In the genomic region with DNA sequence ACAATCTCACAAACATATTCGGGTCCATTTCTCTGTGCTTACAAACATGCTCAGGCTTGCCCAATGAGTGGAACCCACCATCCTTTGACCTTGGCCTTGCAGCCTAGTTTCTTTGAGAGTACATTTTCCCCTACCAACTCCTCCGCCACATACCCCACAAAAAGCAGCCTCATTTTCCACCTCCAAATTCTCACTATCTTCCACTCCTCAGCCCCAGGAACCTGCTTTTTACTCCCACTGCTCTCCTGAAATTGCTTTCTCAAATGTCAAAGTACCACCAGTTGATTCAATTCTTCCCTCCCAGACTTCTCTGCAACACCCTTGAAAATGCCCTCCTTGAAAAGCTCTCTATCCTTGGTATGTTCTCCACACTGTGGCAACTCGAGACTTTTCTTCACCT, we compare ENCODE assay signal across 16 cellular contexts.
DNase-seq lines count a peak whose midpoint lies in the region; ATAC-seq, FAIRE-seq and TF ChIP-seq lines count a peak whose summit lies in the region.
"Had no signal": no experiment of that assay in that cellular context is flagged by ENCODE, and none has a peak within 500 bp of the region (broad histone marks: within the 10 kb centered on the region; RNA-seq: fewer than 3 reads in every experiment).

No MANE protein-coding gene starts in this region.

- peaks cover 4% of the 10 kb centered on the region; the same call in 1 of the 2 replicates for H3K9me2 ChIP-seq in GM23338 (ENCODE audit: insufficient read depth)

- peak overlapping the region; percentile 99 for H3K27ac Mint-ChIP-seq in activated T-cell treated with anti-CD3 and anti-CD28 coated beads, Interleukin-2, amount 50 U/mL, for 72 hours
- H3K27ac Mint-ChIP-seq in GM23338 = no peak overlapping the region
- peak overlapping the region; percentile 3 for H3K27ac Mint-ChIP-seq in activated naive CD8-positive, alpha-beta T cell treated with anti-CD3 and anti-CD28 coated beads, Interleukin-2, amount 10 ng/mL, durations not matched to agents 7 days and 5 days
- peak overlapping the region; percentile 78 for H3K27ac Mint-ChIP-seq in stimulated activated memory B cell treated with anti-CD40 and anti-IgM and Interleukin-4, amounts not matched to agents 10 μg/mL and 1 μg/mL and 100 μg/mL, for 72 hours

- no peaks in the 10 kb centered on the region for H3K27me3 Mint-ChIP-seq in activated T-cell treated with anti-CD3 and anti-CD28 coated beads, Interleukin-2, amount 50 U/mL, for 72 hours (ENCODE audit: low read depth)
- H3K27me3 Mint-ChIP-seq in GM23338 (ENCODE audit: insufficient read depth, low read depth, poor library complexity) = no peaks in the 10 kb centered on the region
- peaks cover 3% of the 10 kb centered on the region for H3K27me3 Mint-ChIP-seq in activated naive CD8-positive, alpha-beta T cell treated with anti-CD3 and anti-CD28 coated beads, Interleukin-2, amount 10 ng/mL, durations not matched to agents 7 days and 5 days
- no peaks in the 10 kb centered on the region for H3K27me3 Mint-ChIP-seq in stimulated activated memory B cell treated with anti-CD40 and anti-IgM and Interleukin-4, amounts not matched to agents 10 μg/mL and 1 μg/mL and 100 μg/mL, for 72 hours

- intact Hi-C loops in A673 (cut with micrococcal nuclease; ENCODE audit: unreplicated experiment) = no loop called here

- H3K4me2 ChIP-seq in GM23338 = no peak overlapping the region

- peaks cover 2% of the 10 kb centered on the region in 2 donors for H3K9me3 Mint-ChIP-seq in activated T-cell treated with anti-CD3 and anti-CD28 coated beads, Interleukin-2, amount 50 U/mL, for 72 hours
- no peaks in the 10 kb centered on the region for H3K9me3 Mint-ChIP-seq in GM23338
- H3K9me3 Mint-ChIP-seq in activated naive CD8-positive, alpha-beta T cell treated with anti-CD3 and anti-CD28 coated beads, Interleukin-2, amount 10 ng/mL, durations not matched to agents 7 days and 5 days = no peaks in the 10 kb centered on the region
- no peaks in the 10 kb centered on the region for H3K9me3 Mint-ChIP-seq in stimulated activated memory B cell treated with anti-CD40 and anti-IgM and Interleukin-4, amounts not matched to agents 10 μg/mL and 1 μg/mL and 100 μg/mL, for 72 hours

- H3F3A ChIP-seq in GM23338 (replicated peaks; ENCODE audit: low read depth) = no peaks in the 10 kb centered on the region

- no peaks in the 10 kb centered on the region for H3K9me3 ChIP-seq in A673 (ENCODE audit: low read depth, low read length, poor library complexity, severe bottlenecking)
- H3K9me3 ChIP-seq: thyroid gland had no signal

- H3K4me1 ChIP-seq in GM23338 (ENCODE audit: insufficient read depth) = no peaks in the 10 kb centered on the region
- no peaks in the 10 kb centered on the region for H3K4me1 ChIP-seq in A673 (ENCODE audit: insufficient read depth, low read length, poor library complexity, severe bottlenecking)
- H3K4me1 ChIP-seq: foreskin keratinocyte, thyroid gland had no signal

- peaks cover 98% of the 10 kb centered on the region for H3K4me1 Mint-ChIP-seq in activated T-cell treated with anti-CD3 and anti-CD28 coated beads, Interleukin-2, amount 50 U/mL, for 72 hours (ENCODE audit: low read depth)
- peaks cover 5% of the 10 kb centered on the region; the same call in 2 of the 3 replicates for H3K4me1 Mint-ChIP-seq in GM23338
- H3K4me1 Mint-ChIP-seq in activated naive CD8-positive, alpha-beta T cell treated with anti-CD3 and anti-CD28 coated beads, Interleukin-2, amount 10 ng/mL, durations not matched to agents 7 days and 5 days = peaks cover 29% of the 10 kb centered on the region
- H3K4me1 Mint-ChIP-seq in stimulated activated memory B cell treated with anti-CD40 and anti-IgM and Interleukin-4, amounts not matched to agents 10 μg/mL and 1 μg/mL and 100 μg/mL, for 72 hours = peaks cover 56% of the 10 kb centered on the region

- POLR2A ChIA-PET in activated naive CD8-positive, alpha-beta T cell treated with anti-CD3 and anti-CD28 coated beads, Interleukin-2, amount 10 ng/mL, durations not matched to agents 7 days and 5 days (lab: Charles Lee) = interaction anchor here (1.2 kb wide), 1 partner anchor 9 kb away, joined by 4 read pairs; no protein-coding TSS in a partner anchor
- POLR2A ChIA-PET in A673 (lab: Charles Lee; ENCODE audit: low non-redundant PET) = no interaction called here

- DNase-seq in activated T-cell treated with anti-CD3 and anti-CD28 coated beads, Interleukin-2, amount 50 U/mL, for 72 hours = peak in 1 of 2 donors; percentile 43
- DNase-seq in activated T-cell treated with anti-CD3 and anti-CD28 coated beads, Interleukin-2, amount 50 U/mL, for 48 hours = no peak
- DNase-seq in GM23338 (ENCODE audit: low spot score) (no peak), A673 (ENCODE audit: low spot score) (no peak), H54 (ENCODE audit: insufficient read length, low spot score) (no peak)
- DNase-seq in activated naive CD8-positive, alpha-beta T cell treated with anti-CD3 and anti-CD28 coated beads, Interleukin-2, amount 10 ng/mL, durations not matched to agents 7 days and 5 days = no peak
- DNase-seq: anterior cingulate cortex; central memory CD4-positive, alpha-beta T cell; foreskin keratinocyte; hippocampal formation; islet precursor cell; NCI-H1694; thyroid gland had no signal

- H3K4me3 ChIP-seq in GM23338 (no peak overlapping the region), A673 (ENCODE audit: low read depth, low read length, poor library complexity, severe bottlenecking) (no peak overlapping the region)
- H3K4me3 ChIP-seq: thyroid gland had no signal

- no peak for TF ChIP-seq POLR2A in H54 (IDR thresholded peaks at IDR 0.05; ENCODE audit: low read depth, low read length)

- no TSS peak for BruUV-seq in A673 (replicated peaks; lab: Mats Ljungman, UMichigan)

- peak overlapping the region; percentile 72 to 83 for H3K4me3 Mint-ChIP-seq in activated T-cell treated with anti-CD3 and anti-CD28 coated beads, Interleukin-2, amount 50 U/mL, for 72 hours
- H3K4me3 Mint-ChIP-seq in GM23338 = no peak overlapping the region
- H3K4me3 Mint-ChIP-seq in activated naive CD8-positive, alpha-beta T cell treated with anti-CD3 and anti-CD28 coated beads, Interleukin-2, amount 10 ng/mL, durations not matched to agents 7 days and 5 days = no peak overlapping the region
- no peak overlapping the region for H3K4me3 Mint-ChIP-seq in stimulated activated memory B cell treated with anti-CD40 and anti-IgM and Interleukin-4, amounts not matched to agents 10 μg/mL and 1 μg/mL and 100 μg/mL, for 72 hours

- peak; percentile 5 to 6 for ATAC-seq in activated T-cell treated with anti-CD3 and anti-CD28 coated beads, Interleukin-2, amount 50 U/mL, for 72 hours (replicated peaks in 1 of 2)
- ATAC-seq in GM23338 = no peak
- ATAC-seq in activated naive CD8-positive, alpha-beta T cell treated with anti-CD3 and anti-CD28 coated beads, Interleukin-2, amount 10 ng/mL, durations not matched to agents 7 days and 5 days (ENCODE audit: low read depth) = no peak
- no peak for ATAC-seq in stimulated activated memory B cell treated with anti-CD40 and anti-IgM and Interleukin-4, amounts not matched to agents 10 μg/mL and 1 μg/mL and 100 μg/mL, for 72 hours
- ATAC-seq in GM21515 (IDR thresholded peaks at IDR 0.05; ENCODE audit: unreplicated experiment) = no peak
- ATAC-seq: foreskin keratinocyte had no signal

- no peak for FAIRE-seq in H54 (lab: Jason Lieb, UNC)
- FAIRE-seq: H1 had no signal

- no peaks in the 10 kb centered on the region; the same call in 1 of the 2 replicates for H4K20me1 ChIP-seq in GM23338 (replicated peaks; ENCODE audit: insufficient read depth)

- peak overlapping the region; percentile 57; the same call in 1 of the 2 replicates for H2AFZ ChIP-seq in GM23338

- H3K36me3 ChIP-seq in GM23338 (ENCODE audit: insufficient read depth) = no peaks in the 10 kb centered on the region
- no peaks in the 10 kb centered on the region for H3K36me3 ChIP-seq in A673 (ENCODE audit: insufficient read depth, low read length, poor library complexity, severe bottlenecking)
- H3K36me3 ChIP-seq: thyroid gland had no signal

- CTCF ChIA-PET in A673 (lab: Charles Lee) = no interaction called here

- H3K79me2 ChIP-seq in GM23338 (replicated peaks; ENCODE audit: insufficient read depth) = no peaks in the 10 kb centered on the region

- TF ChIP-seq CTCF in GM23338 (conservative IDR thresholded peaks at IDR 0.05; ENCODE audit: low read depth in 2 of 2) (no peak), A673 (conservative IDR thresholded peaks at IDR 0.05; ENCODE audit: low read depth, low read length) (no peak)

- no peak overlapping the region for H3K27ac ChIP-seq in GM23338 (ENCODE audit: low read depth)
- no peak overlapping the region for H3K27ac ChIP-seq in A673 (ENCODE audit: low read depth, low read length, poor library complexity, severe bottlenecking)
- H3K27ac ChIP-seq: foreskin keratinocyte, thyroid gland had no signal

- H3K27me3 ChIP-seq in GM23338 (ENCODE audit: insufficient read depth) (no peaks in the 10 kb centered on the region), A673 (replicated peaks; ENCODE audit: insufficient read depth, low read depth, low read length, poor library complexity) (peaks cover 30% of the 10 kb centered on the region)
- H3K27me3 ChIP-seq: foreskin keratinocyte, thyroid gland had no signal

- H3K36me3 Mint-ChIP-seq in activated T-cell treated with anti-CD3 and anti-CD28 coated beads, Interleukin-2, amount 50 U/mL, for 72 hours (ENCODE audit: insufficient read depth in 2 of 2) = peaks cover 4% of the 10 kb centered on the region in 2 donors
- H3K36me3 Mint-ChIP-seq in GM23338 (ENCODE audit: low read depth) = no peaks in the 10 kb centered on the region
- peaks cover 10% of the 10 kb centered on the region for H3K36me3 Mint-ChIP-seq in activated naive CD8-positive, alpha-beta T cell treated with anti-CD3 and anti-CD28 coated beads, Interleukin-2, amount 10 ng/mL, durations not matched to agents 7 days and 5 days
- H3K36me3 Mint-ChIP-seq in stimulated activated memory B cell treated with anti-CD40 and anti-IgM and Interleukin-4, amounts not matched to agents 10 μg/mL and 1 μg/mL and 100 μg/mL, for 72 hours = peaks cover 13% of the 10 kb centered on the region

TF ChIP-seq in GM23338, 12 proteins besides CTCF, POLR2A, EP300 and RAD21:
- no peak for TF ChIP-seq EZH2 (IDR thresholded peaks at IDR 0.05; ENCODE audit: low read depth, unreplicated experiment)
- no peak for TF ChIP-seq EZH2phosphoT487 (IDR thresholded peaks at IDR 0.05; ENCODE audit: unreplicated experiment)
- TF ChIP-seq ZNF114 (CRISPR knock-in tag; IDR thresholded peaks at IDR 0.05) = no peak

Comparison
In these comparisons a context has a peak if more than half of its experiments do, and no peak if none do; other contexts are left out.
1. ATAC-seq: peak in activated T-cell treated with anti-CD3 and anti-CD28 coated beads, Interleukin-2, amount 50 U/mL, for 72 hours (2 of 2); none in GM23338 (single experiment), activated naive CD8-positive, alpha-beta T cell treated with anti-CD3 and anti-CD28 coated beads, Interleukin-2, amount 10 ng/mL, durations not matched to agents 7 days and 5 days (single experiment), stimulated activated memory B cell treated with anti-CD40 and anti-IgM and Interleukin-4, amounts not matched to agents 10 μg/mL and 1 μg/mL and 100 μg/mL, for 72 hours (single experiment) and GM21515 (single experiment).
2. H3K4me3 Mint-ChIP-seq: peak in activated T-cell treated with anti-CD3 and anti-CD28 coated beads, Interleukin-2, amount 50 U/mL, for 72 hours (2 of 2); none in GM23338 (single experiment), activated naive CD8-positive, alpha-beta T cell treated with anti-CD3 and anti-CD28 coated beads, Interleukin-2, amount 10 ng/mL, durations not matched to agents 7 days and 5 days (single experiment) and stimulated activated memory B cell treated with anti-CD40 and anti-IgM and Interleukin-4, amounts not matched to agents 10 μg/mL and 1 μg/mL and 100 μg/mL, for 72 hours (single experiment).